Comparison of ENCODE assay signal across 10 cellular contexts in genomic region chr14:92204792-92205191, GRCh38.
"Had no signal": no experiment of that assay in that cellular context is flagged by ENCODE, and none has a peak within 500 bp of the region (broad histone marks: within the 10 kb centered on the region; RNA-seq: fewer than 3 reads in every experiment).

No MANE protein-coding gene starts in this region.

- ATAC-seq: GM23338, HCT116 had no signal

- H3K9ac ChIP-seq: GM23248 had no signal

- H3K27ac ChIP-seq: GM23248 had no signal

- H3K9me3 ChIP-seq: HAP-1 had no signal

- H3K36me3 ChIP-seq: HAP-1 had no signal

- DNase-seq: GM23248, GOT3, H7, H9, HCEC 1CT, HFFc6 had no signal

- H3K4me2 ChIP-seq: GM23338 had no signal

- FAIRE-seq: H54 had no signal

- H2AFZ ChIP-seq: GM23248, GM23338 had no signal

- H3K4me1 ChIP-seq: HAP-1 had no signal

- H3K4me3 ChIP-seq: GM23248, GM23338, HAP-1 had no signal
